Comparison of ENCODE assay signal across 8 cellular contexts in genomic region chr5:160119905-160120266, GRCh38. TPM values are rescaled to one million over a fixed set of nuclear protein-coding genes. Genes with fewer than 3 reads are reported as not detected.
A peak's percentile ranks its signal among the peaks of the same experiment; 100 is the strongest.
DNase-seq lines count a peak whose midpoint lies in the region; ATAC-seq and TF ChIP-seq lines count a peak whose summit lies in the region.

No MANE protein-coding gene starts in this region.

- no peaks in the 10 kb centered on the region for H3K27me3 ChIP-seq in HUES64 (ENCODE audit: insufficient read depth, low read length)
- H3K27me3 ChIP-seq in testis: no peaks in the 10 kb centered on the region

- no peaks in the 10 kb centered on the region for H3K9me3 ChIP-seq in HUES64 (ENCODE audit: insufficient read depth, low read depth, low read length)
- H3K9me3 ChIP-seq in testis: no peaks in the 10 kb centered on the region

- in situ Hi-C loops in ACHN (cut with HindIII; ENCODE audit: low pct_ligation_motif_present, low pct_unique_long_range_greater_than_20kb, low sequenced_read_pairs): no loop called here

- H3K4me3 ChIP-seq in HUES64 (ENCODE audit: low read length): peak overlapping the region; percentile 34
- peak overlapping the region; percentile 25 for H3K4me3 ChIP-seq in epithelial cell of proximal tubule (ENCODE audit: low read depth, low read length)
- peak overlapping the region; percentile 15 to 25 for H3K4me3 ChIP-seq in testis

- no peak for DNase-seq in activated CD8-positive, alpha-beta memory T cell treated with anti-CD3 and anti-CD28 coated beads, Interleukin-2, amount 10 ng/mL, durations not matched to agents 7 days and 5 days
- no peak for DNase-seq in activated CD8-positive, alpha-beta memory T cell treated with anti-CD3 and anti-CD28 coated beads, Interleukin-2, amount 50 U/mL, for 4 hours
- DNase-seq in epithelial cell of proximal tubule (ENCODE audit: low read depth): no peak
- no peak for DNase-seq in testis
- no peak for DNase-seq in SIG-M5 treated with dmso at 0.1 percent for 504 hours (lab: John Stamatoyannopoulos, UW; ENCODE audit: unreplicated experiment)
- DNase-seq in activated CD4-positive, CD25-positive, alpha-beta regulatory T cell treated with anti-CD3 and anti-CD28 coated beads, Interleukin-2, amount 50 U/mL, for 72 hours: no peak
- no peak for DNase-seq in ACHN

- no peak overlapping the region for H3K27ac ChIP-seq in HUES64 (ENCODE audit: low read depth, low read length)
- no peak overlapping the region for H3K27ac ChIP-seq in testis

- no peak for ATAC-seq in activated CD8-positive, alpha-beta memory T cell treated with anti-CD3 and anti-CD28 coated beads, Interleukin-2, amount 10 ng/mL, durations not matched to agents 7 days and 5 days

- TF ChIP-seq CTCF in epithelial cell of proximal tubule (conservative IDR thresholded peaks at IDR 0.05; ENCODE audit: low read depth, low read length) (peak; percentile 9), testis (IDR thresholded peaks at IDR 0.05) (peak in 2 of 3 experiments; percentile 42 to 52)

- TF ChIP-seq POLR2A in testis (IDR thresholded peaks at IDR 0.05): no peak

- peaks cover 18% of the 10 kb centered on the region for H3K4me1 Mint-ChIP-seq in activated CD8-positive, alpha-beta memory T cell treated with anti-CD3 and anti-CD28 coated beads, Interleukin-2, amount 10 ng/mL, durations not matched to agents 7 days and 5 days

- H3K36me3 Mint-ChIP-seq in activated CD8-positive, alpha-beta memory T cell treated with anti-CD3 and anti-CD28 coated beads, Interleukin-2, amount 10 ng/mL, durations not matched to agents 7 days and 5 days: peaks cover 10% of the 10 kb centered on the region

- H3K36me3 ChIP-seq in HUES64 (ENCODE audit: insufficient read depth, low read length): peaks cover 25% of the 10 kb centered on the region
- no peaks in the 10 kb centered on the region for H3K36me3 ChIP-seq in testis (ENCODE audit: low read depth, missing control alignments)

- intact Hi-C loops in testis (cut with DNase I; ENCODE audit: low total_unique reads): no loop called here

- H3K4me3 Mint-ChIP-seq in activated CD8-positive, alpha-beta memory T cell treated with anti-CD3 and anti-CD28 coated beads, Interleukin-2, amount 10 ng/mL, durations not matched to agents 7 days and 5 days: peak overlapping the region; percentile 82

- no peaks in the 10 kb centered on the region for H3K9me3 Mint-ChIP-seq in activated CD8-positive, alpha-beta memory T cell treated with anti-CD3 and anti-CD28 coated beads, Interleukin-2, amount 10 ng/mL, durations not matched to agents 7 days and 5 days (ENCODE audit: low read depth)

- CTCF ChIA-PET in activated CD8-positive, alpha-beta memory T cell treated with anti-CD3 and anti-CD28 coated beads, Interleukin-2, amount 10 ng/mL, durations not matched to agents 7 days and 5 days (lab: Charles Lee): no interaction called here

- no peak overlapping the region for H3K9ac ChIP-seq in HUES64 (ENCODE audit: low read depth, low read length)

- H3K4me1 ChIP-seq in HUES64 (ENCODE audit: insufficient read depth, low read length) (peaks cover 5% of the 10 kb centered on the region; the same call in 1 of the 2 replicates), testis (peaks cover 6% of the 10 kb centered on the region)

- H3K27me3 Mint-ChIP-seq in activated CD8-positive, alpha-beta memory T cell treated with anti-CD3 and anti-CD28 coated beads, Interleukin-2, amount 10 ng/mL, durations not matched to agents 7 days and 5 days: no peaks in the 10 kb centered on the region

- H3K27ac Mint-ChIP-seq in activated CD8-positive, alpha-beta memory T cell treated with anti-CD3 and anti-CD28 coated beads, Interleukin-2, amount 10 ng/mL, durations not matched to agents 7 days and 5 days: peak overlapping the region; percentile 53

- 5% methylated on average over 10 of the region's 12 CpGs for WGBS in HUES64
- WGBS in testis, 2 donors: 6 to 8% methylated on average over 12 of the region's 12 CpGs

RNA-seq across cellular contexts. Expression of gene PWWP2A, which starts 0.6 kb away (rescaled TPM):
- 10 to 100 TPM; 21.0 to 24.1 TPM for total RNA-seq in activated CD8-positive, alpha-beta memory T cell treated with anti-CD3 and anti-CD28 coated beads, Interleukin-2, amount 10 ng/mL, durations not matched to agents 7 days and 5 days
- 31.3 TPM for polyA plus RNA-seq in HUES64 (2013, experiment 1 of 2)
- 28.2 TPM for polyA plus RNA-seq in HUES64 (2013, experiment 2 of 2)
- total RNA-seq in epithelial cell of proximal tubule (13.3 and 19.6 TPM in 2 replicates), testis (10 to 100 TPM; 48.9 to 51.6 TPM)
- polyA plus RNA-seq in testis (ENCODE audit: insufficient read depth, low read depth, low replicate concordance): 12.0 TPM
